10 cellular contexts compared by ENCODE assay signal in the genomic region with DNA sequence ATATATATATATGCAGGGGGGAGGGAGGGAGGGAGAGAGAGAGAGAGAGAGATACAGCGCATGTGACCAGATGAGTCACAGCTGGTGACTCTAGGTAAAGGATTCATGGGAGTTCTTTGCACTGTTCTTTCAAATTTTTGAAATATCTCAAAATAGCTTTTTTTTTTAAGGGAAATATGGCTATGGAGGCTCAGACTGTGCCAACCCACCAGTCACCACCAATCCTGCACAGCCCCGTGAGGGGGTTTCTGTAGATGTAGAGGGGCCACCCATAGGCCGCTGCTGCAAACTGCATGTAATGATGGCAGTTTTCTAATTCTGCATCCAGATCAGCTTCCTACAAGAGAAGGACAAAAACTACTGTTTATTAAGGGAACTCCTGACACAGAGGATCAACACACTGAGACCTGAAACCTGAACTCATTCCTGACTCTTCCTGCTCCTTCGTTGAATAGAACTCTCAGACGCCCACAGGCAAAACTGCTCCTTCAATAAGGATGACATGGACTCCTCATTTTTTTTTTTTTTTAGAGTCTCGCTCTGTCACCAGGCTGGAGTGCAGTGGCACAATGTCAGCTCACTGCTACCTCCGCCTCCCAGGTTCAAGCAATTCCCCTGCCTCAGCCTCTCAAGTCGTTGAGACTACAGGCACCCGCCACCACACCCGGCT. TPM values are rescaled to one million over a fixed set of nuclear protein-coding genes. Genes with fewer than 3 reads are reported as not detected.
DNase-seq lines count a peak whose midpoint lies in the region; ATAC-seq and TF ChIP-seq lines count a peak whose summit lies in the region.
"Had no signal": no experiment of that assay in that cellular context is flagged by ENCODE, and none has a peak within 500 bp of the region (broad histone marks: within the 10 kb centered on the region; RNA-seq: fewer than 3 reads in every experiment).

No MANE protein-coding gene starts in this region.

- 83 to 85% methylated on average over 7 to 10 of the region's 10 CpGs for WGBS in esophagus squamous epithelium, 2 donors

- no peak overlapping the region for H3K4me3 ChIP-seq in WERI-Rb-1 (ENCODE audit: low read depth, low read length)
- H3K4me3 ChIP-seq in esophagus squamous epithelium, result no peak overlapping the region

- TF ChIP-seq CTCF in WERI-Rb-1 (IDR thresholded peaks at IDR 0.05; ENCODE audit: low read depth, low read length), result peak; percentile 43
- no peak for TF ChIP-seq CTCF in glutamatergic neuron (IDR thresholded peaks at IDR 0.05; ENCODE audit: partially characterized antibody, unreplicated experiment)
- TF ChIP-seq CTCF in esophagus squamous epithelium (IDR thresholded peaks at IDR 0.05), result peak in 1 of 6 experiments; percentile 6

- peaks cover 11% of the 10 kb centered on the region for H3K4me1 Mint-ChIP-seq in glutamatergic neuron (ENCODE audit: low read depth, unreplicated experiment)

- ATAC-seq in GM18868 (IDR thresholded peaks at IDR 0.05; ENCODE audit: unreplicated experiment) (peak; percentile 43), GM19351 (IDR thresholded peaks at IDR 0.05; ENCODE audit: unreplicated experiment) (no peak), HG02798 (IDR thresholded peaks at IDR 0.05; ENCODE audit: poor library complexity, unreplicated experiment) (no peak)

- intact Hi-C loops in esophagus squamous epithelium (cut with DNase I), result no loop called here

- H3K36me3 ChIP-seq in WERI-Rb-1 (peaks cover 83% of the 10 kb centered on the region), esophagus squamous epithelium (peaks cover 0 to 100% (median 18%) of the 10 kb centered on the region in 3 donors)

- no peak for TF ChIP-seq POLR2A in esophagus squamous epithelium (IDR thresholded peaks at IDR 0.05)

- H3K27me3 ChIP-seq in WERI-Rb-1 (ENCODE audit: insufficient read depth, low read depth, severe bottlenecking) (no peaks in the 10 kb centered on the region), esophagus squamous epithelium (no peaks in the 10 kb centered on the region)

- H3K9me3 ChIP-seq in WERI-Rb-1 (ENCODE audit: severe bottlenecking), result no peaks in the 10 kb centered on the region
- H3K9me3 ChIP-seq in esophagus squamous epithelium, result no peaks in the 10 kb centered on the region

- H3K27ac ChIP-seq in WERI-Rb-1 (no peak overlapping the region), esophagus squamous epithelium (peak overlapping the region in 1 of 4 donors; percentile 33)

- peaks cover 5% of the 10 kb centered on the region for H3K9me3 Mint-ChIP-seq in glutamatergic neuron (ENCODE audit: unreplicated experiment)

- H3K27ac Mint-ChIP-seq in glutamatergic neuron (ENCODE audit: unreplicated experiment), result peak overlapping the region; percentile 39

- H3K36me3 Mint-ChIP-seq in glutamatergic neuron (ENCODE audit: unreplicated experiment), result no peaks in the 10 kb centered on the region

- H3K4me3 Mint-ChIP-seq in glutamatergic neuron (ENCODE audit: unreplicated experiment), result no peak overlapping the region

- DNase-seq in AG08395 (ENCODE audit: low spot score), result peak; percentile 33
- DNase-seq in WERI-Rb-1, result peak; percentile 40
- no peak for DNase-seq in glutamatergic neuron
- DNase-seq in AG08396 (ENCODE audit: low spot score), result no peak
- DNase-seq in esophagus squamous epithelium (lab: John Stamatoyannopoulos, UW), result no peak
- DNase-seq: cortex of kidney, midbrain had no signal

- H3K4me1 ChIP-seq in esophagus squamous epithelium, result peaks cover 0 to 27% (median 3%) of the 10 kb centered on the region in 3 donors

- H3K27me3 Mint-ChIP-seq in glutamatergic neuron (ENCODE audit: unreplicated experiment), result no peaks in the 10 kb centered on the region

RNA-seq across cellular contexts. Expression of a gene that starts 17.3 kb away (rescaled TPM):
- total RNA-seq in glutamatergic neuron (ENCODE audit: unreplicated experiment) (63.2 TPM), esophagus squamous epithelium (10 to 100 TPM in 3 of 4 donors, 1 to 10 TPM in 1; 7.1 to 12.4 (median 10.6) TPM)

RNA-seq across cellular contexts. Expression of a gene that starts 53.5 kb away (rescaled TPM):
- total RNA-seq in glutamatergic neuron (ENCODE audit: unreplicated experiment) (56.1 TPM), esophagus squamous epithelium (10 to 100 TPM; 53.4 to 92.3 (median 65.8) TPM)

RNA-seq across cellular contexts. Expression of a gene that starts 56.1 kb away (rescaled TPM):
- total RNA-seq in glutamatergic neuron (ENCODE audit: unreplicated experiment), result 172 TPM
- total RNA-seq in esophagus squamous epithelium, result 100 to 1,000 TPM; 174 to 310 (median 226) TPM

Comparison
In these comparisons a context has a peak if more than half of its experiments do, and no peak if none do; other contexts are left out.
1. DNase-seq: peak in AG08395 (single experiment) and WERI-Rb-1 (single experiment); none in glutamatergic neuron (single experiment), AG08396 (single experiment) and esophagus squamous epithelium (single experiment).